24 cellular contexts compared by ENCODE assay signal in genomic region chr5:18605186-18605585, GRCh38.
"Had no signal": no experiment of that assay in that cellular context is flagged by ENCODE, and none has a peak within 500 bp of the region (broad histone marks: within the 10 kb centered on the region; RNA-seq: fewer than 3 reads in every experiment).

No MANE protein-coding gene starts in this region.

- H3K27me3 ChIP-seq: adrenal gland, body of pancreas had no signal

- DNase-seq: activated B cell treated with CpG ODN at 0.5 μM for 24 hours; activated CD4-positive, alpha-beta memory T cell treated with anti-CD3 and anti-CD28 coated beads, Interleukin-2, amount 10 ng/mL, durations not matched to agents 7 days and 5 days; activated CD4-positive, alpha-beta T cell treated with anti-CD3 and anti-CD28 coated beads for 1 hour; activated CD4-positive, alpha-beta T cell treated with anti-CD3 and anti-CD28 coated beads, Interleukin-2, amount 10 ng/mL, durations not matched to agents 24 days and 14 days; activated gamma-delta T cell treated with Interleukin-2 at 50 U/mL for 16 hours; activated naive CD4-positive, alpha-beta T cell treated with anti-CD3 and anti-CD28 coated beads, Interleukin-2, amount 10 ng/mL, durations not matched to agents 7 days and 5 days; activated naive CD8-positive, alpha-beta T cell treated with anti-CD3 and anti-CD28 coated beads, Interleukin-2, amount 10 ng/mL, durations not matched to agents 7 days and 5 days; activated T-cell treated with anti-CD3 and anti-CD28 coated beads for 4 hours; activated T-cell treated with anti-CD3 and anti-CD28 coated beads, Interleukin-2, amount 50 U/mL, for 72 hours; adrenal gland; anterior cingulate cortex; body of pancreas; NCI-H1092 treated with DMSO at 0.1 percent for 48 hours; NCI-H1417 treated with DMSO at 0.1 percent for 48 hours; NCI-H1694 treated with DMSO at 0.1 percent for 48 hours; NCI-H2029 treated with DMSO at 0.1 percent for 48 hours; NCI-H345; NCI-H510A; NCI-H526 treated with DMSO at 0.1 percent for 48 hours; SIG-M5; T-helper 17 cell; T-helper 9 cell had no signal

- FAIRE-seq: bronchial epithelial cell, TTC549 had no signal

- ATAC-seq: activated T-cell treated with anti-CD3 and anti-CD28 coated beads, Interleukin-2, amount 50 U/mL, for 72 hours; body of pancreas; T-helper 17 cell had no signal

- H3K27ac ChIP-seq: adrenal gland, body of pancreas had no signal

- H3K36me3 ChIP-seq: adrenal gland had no signal

- H3K4me3 ChIP-seq: adrenal gland, body of pancreas had no signal

- H3K4me1 ChIP-seq: adrenal gland, body of pancreas had no signal

- H3K9me3 ChIP-seq: adrenal gland, body of pancreas had no signal
